8 cellular contexts compared by ENCODE assay signal in the genomic region with DNA sequence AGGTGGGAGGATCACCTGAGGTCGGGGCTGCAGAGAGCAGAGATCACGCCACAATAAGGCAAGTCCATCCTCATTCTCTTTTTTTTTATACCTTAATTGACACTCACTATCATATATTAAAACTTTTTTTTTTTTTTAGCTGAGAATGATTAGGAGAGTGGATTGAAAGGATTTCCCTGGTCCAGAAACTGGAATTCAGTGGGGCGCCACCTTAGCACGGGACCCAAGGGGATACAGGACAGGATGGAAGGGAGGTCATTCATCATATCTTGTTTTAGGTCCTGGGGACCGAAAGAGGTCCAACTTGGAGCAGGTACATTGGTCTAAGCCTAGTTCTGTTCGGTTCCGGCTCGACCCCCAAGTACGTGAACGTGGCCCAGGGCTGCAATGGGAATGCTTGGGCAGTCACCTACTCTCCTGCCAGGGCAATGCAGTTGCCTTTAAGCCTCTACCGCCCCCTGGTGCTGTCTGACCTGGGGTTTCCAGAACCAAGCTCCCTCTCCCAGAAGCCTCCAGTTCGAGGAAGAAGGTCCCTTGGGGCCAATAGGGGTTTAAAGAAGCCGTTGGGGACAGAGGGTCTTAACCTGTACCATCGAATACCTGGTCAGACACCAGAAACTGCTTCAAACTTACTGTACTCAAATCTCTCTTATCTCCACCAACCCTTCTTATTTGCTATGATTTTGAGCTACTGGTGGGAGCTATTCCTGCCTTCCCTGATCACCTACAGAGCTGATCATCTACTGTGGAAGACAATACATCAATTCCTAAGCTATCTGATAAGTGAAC. TPM values are rescaled to one million over a fixed set of nuclear protein-coding genes. Genes with fewer than 3 reads are reported as not detected.
DNase-seq lines count a peak whose midpoint lies in the region; ATAC-seq and TF ChIP-seq lines count a peak whose summit lies in the region.

No MANE protein-coding gene starts in this region.

- H3K4me1 ChIP-seq in Karpas-422 (ENCODE audit: low read length) (peaks cover 3% of the 10 kb centered on the region; the same call in 1 of the 2 replicates), body of pancreas (no peaks in the 10 kb centered on the region)

- no peak overlapping the region for H3K4me3 Mint-ChIP-seq in T-cell

- intact Hi-C loops in body of pancreas (cut with DNase I): no loop called here

- no peaks in the 10 kb centered on the region for H3K4me1 Mint-ChIP-seq in T-cell

- peaks cover 3% of the 10 kb centered on the region for H3K36me3 Mint-ChIP-seq in T-cell

- CTCF ChIA-PET in T-cell (lab: Charles Lee): no interaction called here

- H3K27ac ChIP-seq in Karpas-422 (ENCODE audit: low read length) (no peak overlapping the region), body of pancreas (no peak overlapping the region)

- no peaks in the 10 kb centered on the region for H3K79me2 ChIP-seq in Karpas-422 (ENCODE audit: low read length)

- no peak overlapping the region for H2AFZ ChIP-seq in Karpas-422 (ENCODE audit: low read length)

- ATAC-seq in T-cell (replicated peaks in 1 of 4): peak in 1 of 4 experiments; percentile 35
- peak; percentile 75 for ATAC-seq in body of pancreas
- ATAC-seq in HG03108 (IDR thresholded peaks at IDR 0.05; ENCODE audit: unreplicated experiment): no peak
- no peak for ATAC-seq in HG03196 (IDR thresholded peaks at IDR 0.05; ENCODE audit: unreplicated experiment)

- H3K27me3 ChIP-seq in Karpas-422 (ENCODE audit: low read length) (no peaks in the 10 kb centered on the region), body of pancreas (no peaks in the 10 kb centered on the region)

- 42 to 47% methylated on average over 9 to 14 of the region's 14 CpGs for WGBS in body of pancreas, 2 donors

- POLR2A ChIA-PET in T-cell (lab: Charles Lee): no interaction called here

- no peaks in the 10 kb centered on the region for H3K9me2 ChIP-seq in Karpas-422 (replicated peaks; ENCODE audit: insufficient read depth, low read length)

- no peak overlapping the region for H3K4me3 ChIP-seq in Karpas-422 (ENCODE audit: low read length)
- H3K4me3 ChIP-seq in body of pancreas: no peak overlapping the region

- H4K20me1 ChIP-seq in Karpas-422 (ENCODE audit: insufficient read depth, low read depth, low read length): no peaks in the 10 kb centered on the region

- peak; percentile 27 to 66 (median 42) for TF ChIP-seq CTCF in body of pancreas (IDR thresholded peaks at IDR 0.05)

- H3K27me3 Mint-ChIP-seq in T-cell: peaks cover 11 to 20% of the 10 kb centered on the region in 2 donors

- 0 out of 2 replicates have a peak overlapping the region, but pooled peaks have one; percentile 35 for H3K9ac ChIP-seq in Karpas-422 (ENCODE audit: low read length)

- no peak for TF ChIP-seq POLR2A in body of pancreas (IDR thresholded peaks at IDR 0.05)

- DNase-seq in DMS53 (lab: John Stamatoyannopoulos, UW) (peak; percentile 92), Karpas-422 (peak; percentile 90), T-cell (peak in 27 of 34 experiments; percentile 3 to 48 (median 26)), body of pancreas (peak; percentile 59 to 86 (median 80)), left kidney (ENCODE audit: low read depth, low spot score) (peak; percentile 58)
- peak; percentile 88 for DNase-seq in stimulated activated CD8-positive, alpha-beta memory T cell treated with anti-CD3 and anti-CD28 coated beads, Interleukin-4, amount 100 ng/mL, for 48 hours

- H3K27ac Mint-ChIP-seq in T-cell: no peak overlapping the region

- H3K9me3 Mint-ChIP-seq in T-cell: peaks cover 0 to 4% (median 0%) of the 10 kb centered on the region in 3 donors

- H3K36me3 ChIP-seq in Karpas-422 (ENCODE audit: insufficient read depth, low read length) (no peaks in the 10 kb centered on the region), body of pancreas (replicated peaks in 1 of 2; ENCODE audit: insufficient read depth in 1 of 2, low read depth in 2 of 2) (no peaks in the 10 kb centered on the region)

- H3K9me3 ChIP-seq in Karpas-422 (ENCODE audit: low read length): peaks cover 6% of the 10 kb centered on the region
- H3K9me3 ChIP-seq in body of pancreas: no peaks in the 10 kb centered on the region

- peak overlapping the region; percentile 12 for H3K4me2 ChIP-seq in Karpas-422 (ENCODE audit: low read depth, low read length, poor library complexity, severe bottlenecking)

RNA-seq across cellular contexts. Expression of a gene that starts 19.9 kb away (rescaled TPM):
- total RNA-seq in Karpas-422 (2014; rRNA removed; shearing (Covaris generic); ENCODE audit: low replicate concordance): 22.3 and 23.2 TPM in 2 replicates
- total RNA-seq in T-cell (10 to 100 TPM; 68.1 to 86.0 (median 69.0) TPM), body of pancreas (10 to 100 TPM; 25.7 to 33.9 TPM)

RNA-seq across cellular contexts. Expression of a gene that starts 34.2 kb away (rescaled TPM):
- 0.56 and 2.4 TPM in 2 replicates for total RNA-seq in Karpas-422 (2014; rRNA removed; shearing (Covaris generic); ENCODE audit: low replicate concordance)
- under 1 TPM in 3 of 5 donors, not detected in 2; 0.20 to 0.38 (median 0.38) TPM for total RNA-seq in T-cell
- under 1 TPM in 1 of 2 donors, not detected in 1; 0.52 TPM for total RNA-seq in body of pancreas

Comparison
In these comparisons a context has a peak if more than half of its experiments do, and no peak if none do; other contexts are left out.
1. DNase-seq: peak in every context shown above with its lines; median percentile 92 in DMS53; 90 in Karpas-422; 88 in stimulated activated CD8-positive, alpha-beta memory T cell treated with anti-CD3 and anti-CD28 coated beads, Interleukin-4, amount 100 ng/mL, for 48 hours; 80 in body of pancreas; 58 in left kidney; 26 in T-cell.